8 cellular contexts compared by ENCODE assay signal in the genomic region with DNA sequence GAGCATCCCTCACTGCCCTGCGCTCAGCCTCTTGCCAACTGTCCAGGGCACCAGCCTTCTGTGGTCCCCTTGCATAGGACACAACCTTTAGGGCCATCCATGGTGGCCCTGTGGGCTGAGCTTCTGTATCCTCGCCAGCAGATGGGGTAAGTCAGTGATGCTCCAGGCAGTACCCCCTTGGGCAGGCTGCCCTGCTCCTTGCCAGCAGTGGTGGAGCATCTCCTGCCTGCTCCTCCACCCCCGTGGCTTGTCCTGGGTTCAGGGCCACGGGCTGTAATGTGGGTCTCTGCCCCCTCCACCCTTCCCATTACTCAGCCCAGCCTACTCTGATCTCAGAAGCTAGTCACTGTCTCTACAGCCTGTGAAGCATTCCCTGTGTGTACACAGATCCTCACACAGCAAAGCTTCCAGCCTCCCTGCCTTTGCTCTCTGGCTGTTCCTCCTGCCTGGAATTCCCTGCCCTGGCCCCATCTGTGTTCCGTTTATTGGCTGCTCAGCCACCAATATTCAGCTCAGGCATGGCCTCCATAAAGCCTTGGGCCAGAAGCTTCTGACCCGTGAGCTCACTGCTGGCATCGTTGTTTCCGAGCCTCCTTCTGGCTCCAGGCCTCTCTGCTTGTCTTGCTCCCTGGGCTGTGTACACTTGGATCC.
DNase-seq lines count a peak whose midpoint lies in the region; ATAC-seq and TF ChIP-seq lines count a peak whose summit lies in the region.

No MANE protein-coding gene starts in this region.

- H3K27ac Mint-ChIP-seq in activated CD8-positive, alpha-beta memory T cell treated with anti-CD3 and anti-CD28 coated beads, Interleukin-2, amount 10 ng/mL, durations not matched to agents 7 days and 5 days = no peak overlapping the region
- no peak overlapping the region for H3K27ac Mint-ChIP-seq in activated B cell treated with CpG ODN at 0.5 μM for 24 hours

- H3K4me1 Mint-ChIP-seq in activated CD8-positive, alpha-beta memory T cell treated with anti-CD3 and anti-CD28 coated beads, Interleukin-2, amount 10 ng/mL, durations not matched to agents 7 days and 5 days = no peaks in the 10 kb centered on the region
- H3K4me1 Mint-ChIP-seq in activated B cell treated with CpG ODN at 0.5 μM for 24 hours = no peaks in the 10 kb centered on the region

- WGBS in esophagus squamous epithelium, 2 donors = 59 to 60% methylated on average over 5 to 6 of the region's 8 CpGs

- H3K36me3 ChIP-seq in esophagus squamous epithelium = no peaks in the 10 kb centered on the region

- no peaks in the 10 kb centered on the region for H3K9me3 ChIP-seq in esophagus squamous epithelium

- H3K27me3 Mint-ChIP-seq in activated CD8-positive, alpha-beta memory T cell treated with anti-CD3 and anti-CD28 coated beads, Interleukin-2, amount 10 ng/mL, durations not matched to agents 7 days and 5 days = peaks cover 8% of the 10 kb centered on the region
- H3K27me3 Mint-ChIP-seq in activated B cell treated with CpG ODN at 0.5 μM for 24 hours = peaks cover 8% of the 10 kb centered on the region

- H3K36me3 Mint-ChIP-seq in activated CD8-positive, alpha-beta memory T cell treated with anti-CD3 and anti-CD28 coated beads, Interleukin-2, amount 10 ng/mL, durations not matched to agents 7 days and 5 days = no peaks in the 10 kb centered on the region
- no peaks in the 10 kb centered on the region for H3K36me3 Mint-ChIP-seq in activated B cell treated with CpG ODN at 0.5 μM for 24 hours (ENCODE audit: low read depth)

- H3K4me3 Mint-ChIP-seq in activated CD8-positive, alpha-beta memory T cell treated with anti-CD3 and anti-CD28 coated beads, Interleukin-2, amount 10 ng/mL, durations not matched to agents 7 days and 5 days = no peak overlapping the region
- H3K4me3 Mint-ChIP-seq in activated B cell treated with CpG ODN at 0.5 μM for 24 hours = no peak overlapping the region

- H3K27ac ChIP-seq in esophagus squamous epithelium = no peak overlapping the region

- H3K4me1 ChIP-seq in esophagus squamous epithelium = peaks cover 15 to 61% (median 44%) of the 10 kb centered on the region in 3 donors

- H3K9me3 Mint-ChIP-seq in activated CD8-positive, alpha-beta memory T cell treated with anti-CD3 and anti-CD28 coated beads, Interleukin-2, amount 10 ng/mL, durations not matched to agents 7 days and 5 days (ENCODE audit: low read depth) = no peaks in the 10 kb centered on the region
- no peaks in the 10 kb centered on the region for H3K9me3 Mint-ChIP-seq in activated B cell treated with CpG ODN at 0.5 μM for 24 hours

- peaks cover 0 to 87% (median 0%) of the 10 kb centered on the region in 4 donors for H3K27me3 ChIP-seq in esophagus squamous epithelium

- peak; percentile 45 for DNase-seq in activated CD8-positive, alpha-beta memory T cell treated with anti-CD3 and anti-CD28 coated beads, Interleukin-2, amount 10 ng/mL, durations not matched to agents 7 days and 5 days
- DNase-seq in activated CD8-positive, alpha-beta memory T cell treated with anti-CD3 and anti-CD28 coated beads, Interleukin-2, amount 50 U/mL, for 4 hours = no peak
- peak; percentile 31 for DNase-seq in LHCN-M2 (ENCODE audit: low read depth)
- no peak for DNase-seq in activated B cell treated with CpG ODN at 0.5 μM for 24 hours
- DNase-seq in hypothalamus (lab: John Stamatoyannopoulos, UW) = peak in 32 of 51 donors; percentile 5 to 57 (median 26)
- DNase-seq in esophagus squamous epithelium (lab: John Stamatoyannopoulos, UW) = no peak
- no peak for DNase-seq in activated effector memory CD4-positive, alpha-beta T cell treated with anti-CD3 and anti-CD28 coated beads, Interleukin-2, amount 50 U/mL, for 16 hours

- intact Hi-C loops in activated B cell treated with CpG ODN at 0.5 μM for 24 hours (cut with micrococcal nuclease) = loop anchor here (1.0 kb wide), 2 partner anchors 464 to 491 kb away; no protein-coding TSS in a partner anchor
- intact Hi-C loops in esophagus squamous epithelium (cut with DNase I) = no loop called here

- CTCF ChIA-PET in activated CD8-positive, alpha-beta memory T cell treated with anti-CD3 and anti-CD28 coated beads, Interleukin-2, amount 10 ng/mL, durations not matched to agents 7 days and 5 days (lab: Charles Lee) = interaction anchor here (0.9 to 7.9 kb wide), 8 partner anchors 13 to 493 kb away, joined by 3 to 74 read pairs (median 4); no protein-coding TSS in a partner anchor
- CTCF ChIA-PET in activated B cell treated with CpG ODN at 0.5 μM for 24 hours (lab: Charles Lee) = interaction anchor here (0.5 to 3.6 kb wide), 5 partner anchors 13 to 523 kb away, joined by 3 to 21 read pairs (median 12); no protein-coding TSS in a partner anchor

- no peak for TF ChIP-seq CTCF in activated B cell treated with CpG ODN at 0.5 μM for 24 hours (IDR thresholded peaks at IDR 0.05)
- TF ChIP-seq CTCF in esophagus squamous epithelium (IDR thresholded peaks at IDR 0.05) = peak in 1 of 6 experiments; percentile 19

- peak; percentile 76 for ATAC-seq in activated CD8-positive, alpha-beta memory T cell treated with anti-CD3 and anti-CD28 coated beads, Interleukin-2, amount 10 ng/mL, durations not matched to agents 7 days and 5 days
- ATAC-seq in activated B cell treated with CpG ODN at 0.5 μM for 24 hours (ENCODE audit: low read depth) (peak; percentile 58), GM21390 (IDR thresholded peaks at IDR 0.05; ENCODE audit: unreplicated experiment) (no peak)

- TF ChIP-seq POLR2A in esophagus squamous epithelium (IDR thresholded peaks at IDR 0.05) = no peak

- POLR2A ChIA-PET in activated B cell treated with CpG ODN at 0.5 μM for 24 hours (lab: Charles Lee) = no interaction called here

- no peak overlapping the region for H3K4me3 ChIP-seq in esophagus squamous epithelium

Comparison
In these comparisons a context has a peak if more than half of its experiments do, and no peak if none do; other contexts are left out.
1. DNase-seq: peak in activated CD8-positive, alpha-beta memory T cell treated with anti-CD3 and anti-CD28 coated beads, Interleukin-2, amount 10 ng/mL, durations not matched to agents 7 days and 5 days (single experiment), LHCN-M2 (single experiment) and hypothalamus (32 of 51); none in activated CD8-positive, alpha-beta memory T cell treated with anti-CD3 and anti-CD28 coated beads, Interleukin-2, amount 50 U/mL, for 4 hours (single experiment), activated B cell treated with CpG ODN at 0.5 μM for 24 hours (single experiment), esophagus squamous epithelium (single experiment) and activated effector memory CD4-positive, alpha-beta T cell treated with anti-CD3 and anti-CD28 coated beads, Interleukin-2, amount 50 U/mL, for 16 hours (single experiment).